In genomic region chr4:30721353-30722091, GRCh38 we compare ENCODE assay signal across 9 cellular contexts. TPM values are rescaled to one million over a fixed set of nuclear protein-coding genes. Genes with fewer than 3 reads are reported as not detected.
A peak's percentile ranks its signal among the peaks of the same experiment; 100 is the strongest.
DNase-seq lines count a peak whose midpoint lies in the region; ATAC-seq, FAIRE-seq and TF ChIP-seq lines count a peak whose summit lies in the region.
"Had no signal": no experiment of that assay in that cellular context is flagged by ENCODE, and none has a peak within 500 bp of the region (broad histone marks: within the 10 kb centered on the region; RNA-seq: fewer than 3 reads in every experiment).

No MANE protein-coding gene starts in this region.

- TF ChIP-seq CTCF in kidney epithelial cell (IDR thresholded peaks at IDR 0.05; ENCODE audit: insufficient read depth, low read length, poor library complexity, severe bottlenecking), result no peak

- H3K27me3 ChIP-seq in kidney epithelial cell (ENCODE audit: control insufficient read depth, insufficient read depth, low read length), result peaks cover 17% of the 10 kb centered on the region
- peaks cover 3% of the 10 kb centered on the region for H3K27me3 ChIP-seq in CD4-positive, alpha-beta memory T cell (ENCODE audit: insufficient read depth, low read length)

- peak overlapping the region; percentile 60 for H3K27ac ChIP-seq in cingulate gyrus (ENCODE audit: low read depth, low read length)
- no peak overlapping the region for H3K27ac ChIP-seq in CD4-positive, alpha-beta memory T cell (ENCODE audit: low read depth, low read length)

- H3K4me3 Mint-ChIP-seq in CD4-positive, alpha-beta memory T cell, result peak overlapping the region in 2 of 8 donors; percentile 20 to 45

- H3K4me3 ChIP-seq in kidney epithelial cell (ENCODE audit: low read depth, low read length), result peak overlapping the region; percentile 48
- no peak overlapping the region for H3K4me3 ChIP-seq in CD4-positive, alpha-beta memory T cell (ENCODE audit: low read length in 2 of 2)

- H3K36me3 ChIP-seq in kidney epithelial cell (ENCODE audit: control insufficient read depth, insufficient read depth, low read length), result no peaks in the 10 kb centered on the region
- no peaks in the 10 kb centered on the region for H3K36me3 ChIP-seq in CD4-positive, alpha-beta memory T cell (ENCODE audit: insufficient read depth, low read length)

- no peak for FAIRE-seq in HTR-8/SVneo (lab: Jason Lieb, UNC)

- DNase-seq in AG20443 (ENCODE audit: low spot score) (peak; percentile 65), HTR-8/SVneo (ENCODE audit: insufficient read length, low spot score) (peak; percentile 20), kidney epithelial cell (ENCODE audit: low read depth) (no peak), superior temporal gyrus (ENCODE audit: extremely low spot score) (peak; percentile 19)
- DNase-seq in CD4-positive, alpha-beta memory T cell, result no peak

- no peak overlapping the region for H3K27ac Mint-ChIP-seq in CD4-positive, alpha-beta memory T cell

- CTCF ChIA-PET in CD4-positive, alpha-beta memory T cell (lab: Charles Lee; ENCODE audit: partially characterized antibody), result no interaction called here

- peaks cover 0 to 4% of the 10 kb centered on the region in 2 donors for H3K36me3 Mint-ChIP-seq in CD4-positive, alpha-beta memory T cell

- POLR2A ChIA-PET in CD4-positive, alpha-beta memory T cell (lab: Charles Lee; ENCODE audit: partially characterized antibody), result no interaction called here

- no peaks in the 10 kb centered on the region for H3K9me3 ChIP-seq in CD4-positive, alpha-beta memory T cell (ENCODE audit: control insufficient read depth in 1 of 2, low read length in 2 of 2)

- peaks cover 4 to 39% (median 25%) of the 10 kb centered on the region in 4 donors for H3K4me1 Mint-ChIP-seq in CD4-positive, alpha-beta memory T cell

- intact Hi-C loops in CD4-positive, alpha-beta memory T cell (cut with micrococcal nuclease), result no loop called here

- H3K9me3 Mint-ChIP-seq in CD4-positive, alpha-beta memory T cell, result peaks cover 0 to 18% (median 6%) of the 10 kb centered on the region in 8 donors
- H3K9me3 Mint-ChIP-seq: activated naive CD4-positive, alpha-beta T cell treated with anti-CD3 and anti-CD28 coated beads, Interleukin-2, amount 50 U/mL, for 72 hours had no signal

- H3K27me3 Mint-ChIP-seq in CD4-positive, alpha-beta memory T cell, result peaks cover 33 to 34% of the 10 kb centered on the region in 2 donors

- no peaks in the 10 kb centered on the region for H3K4me1 ChIP-seq in CD4-positive, alpha-beta memory T cell (ENCODE audit: insufficient read depth, low read length)

- ATAC-seq in GM21390 (IDR thresholded peaks at IDR 0.05; ENCODE audit: unreplicated experiment), result no peak
- no peak for ATAC-seq in GM21526 (IDR thresholded peaks at IDR 0.05; ENCODE audit: low FRiP score, unreplicated experiment)

RNA-seq across cellular contexts. Expression of gene PCDH7, which starts 1.4 kb away (rescaled TPM):
- 8.2 and 9.7 TPM in 2 replicates for total RNA-seq in kidney epithelial cell
- total RNA-seq in CD4-positive, alpha-beta memory T cell, result not detected
- not detected for polyA plus RNA-seq in CD4-positive, alpha-beta memory T cell
- total RNA-seq: activated naive CD4-positive, alpha-beta T cell treated with anti-CD3 and anti-CD28 coated beads, Interleukin-2, amount 50 U/mL, for 72 hours had no signal

Comparison
In these comparisons a context has a peak if more than half of its experiments do, and no peak if none do; other contexts are left out.
1. DNase-seq: peak in AG20443 (single experiment), HTR-8/SVneo (single experiment) and superior temporal gyrus (single experiment); none in kidney epithelial cell (single experiment) and CD4-positive, alpha-beta memory T cell (0 of 5).